Comparison of ENCODE assay signal across 7 cellular contexts in genomic region chr11:94623120-94623735, GRCh38. TPM values are rescaled to one million over a fixed set of nuclear protein-coding genes. Genes with fewer than 3 reads are reported as not detected.
A peak's percentile ranks its signal among the peaks of the same experiment; 100 is the strongest.
DNase-seq lines count a peak whose midpoint lies in the region; TF ChIP-seq lines count a peak whose summit lies in the region.

No MANE protein-coding gene starts in this region.

- H2AFZ ChIP-seq in smooth muscle cell (ENCODE audit: low read depth) = no peak overlapping the region

- no peaks in the 10 kb centered on the region for H3K79me2 ChIP-seq in smooth muscle cell (ENCODE audit: low read depth)

- POLR2A ChIA-PET in HEK293 (lab: Yijun Ruan, JAX) = interaction anchor here (1.4 to 1.5 kb wide), 3 partner anchors 118 to 444 kb away, joined by 3 to 4 read pairs (median 4); partner anchors contain the start of genes AMOTL1 and SRSF8

- no peak overlapping the region for H3K27ac ChIP-seq in HEK293 (ENCODE audit: extremely low read depth, low read depth, low read length)
- H3K27ac ChIP-seq in smooth muscle cell (ENCODE audit: low read depth) = no peak overlapping the region

- no peak overlapping the region for H3K4me3 ChIP-seq in GM12864 (ENCODE audit: low read depth, low read length)
- no peak overlapping the region for H3K4me3 ChIP-seq in HEK293 (ENCODE audit: low read depth, low read length)
- H3K4me3 ChIP-seq in astrocyte of the cerebellum (ENCODE audit: low read depth, low read length) = no peak overlapping the region
- H3K4me3 ChIP-seq in smooth muscle cell = no peak overlapping the region

- 36% methylated on average over 6 of the region's 6 CpGs for WGBS in smooth muscle cell (ENCODE audit: low lambda C conversion rate)

- DNase-seq in GM12864 (ENCODE audit: low read depth) (peak; percentile 25), NCI-H1092 (lab: John Stamatoyannopoulos, UW) (peak; percentile 83), SHP77 treated with DMSO at 0.1 percent for 48 hours (lab: John Stamatoyannopoulos, UW) (peak; percentile 25), astrocyte of the cerebellum (ENCODE audit: low read depth) (peak; percentile 76), hippocampal formation (lab: John Stamatoyannopoulos, UW) (peak; percentile 8 to 57), smooth muscle cell (lab: John Stamatoyannopoulos, UW; ENCODE audit: unreplicated experiment) (no peak)

- H3K36me3 ChIP-seq in HEK293 (ENCODE audit: control insufficient read depth in 2 of 2, insufficient read depth in 1 of 2, low read length in 2 of 2) (no peaks in the 10 kb centered on the region), smooth muscle cell (ENCODE audit: low read depth) (no peaks in the 10 kb centered on the region)

- in situ Hi-C loops in astrocyte of the cerebellum (cut with HindIII; ENCODE audit: low sequenced_read_pairs) = no loop called here

- TF ChIP-seq CTCF in GM12864 (IDR thresholded peaks at IDR 0.05; ENCODE audit: low read depth, low read length, missing control alignments) (peak; percentile 57), HEK293 (tag by site-specific recombination; IDR thresholded peaks at IDR 0.05) (peak; percentile 81), astrocyte of the cerebellum (IDR thresholded peaks at IDR 0.05; ENCODE audit: low read depth, low read length, missing control alignments) (peak; percentile 79), smooth muscle cell (IDR thresholded peaks at IDR 0.05; ENCODE audit: borderline replicate concordance, insufficient read depth, poor library complexity, severe bottlenecking) (peak; percentile 88)

- H4K20me1 ChIP-seq in smooth muscle cell (ENCODE audit: low read depth) = no peaks in the 10 kb centered on the region

- no peaks in the 10 kb centered on the region for H3F3A ChIP-seq in smooth muscle cell (ENCODE audit: low read depth)

- no peaks in the 10 kb centered on the region for H3K27me3 ChIP-seq in smooth muscle cell (ENCODE audit: low read depth)

- H3K4me1 ChIP-seq in HEK293 (ENCODE audit: control insufficient read depth, insufficient read depth, low read length) = no peaks in the 10 kb centered on the region
- no peaks in the 10 kb centered on the region for H3K4me1 ChIP-seq in smooth muscle cell (ENCODE audit: low read depth)

- H3K4me2 ChIP-seq in smooth muscle cell = no peak overlapping the region

- H3K9me3 ChIP-seq in HEK293 (ENCODE audit: control insufficient read depth, insufficient read depth, low read depth, low read length) (no peaks in the 10 kb centered on the region), smooth muscle cell (replicated peaks; ENCODE audit: low read depth) (no peaks in the 10 kb centered on the region)

- H3K9ac ChIP-seq in smooth muscle cell (ENCODE audit: low read depth) = no peak overlapping the region

- CTCF ChIA-PET in HEK293 (lab: Yijun Ruan, JAX) = interaction anchor here (0.6 to 6.0 kb wide), 75 partner anchors 9 to 1803 kb away, joined by 3 to 92 read pairs (median 5); partner anchors contain the start of gene AMOTL1

TF ChIP-seq in HEK293, 187 proteins besides CTCF, POLR2A, EP300 and RAD21:
- TF ChIP-seq YY1 (tag by site-specific recombination; IDR thresholded peaks at IDR 0.05) (no peak), BCL11A (tag by site-specific recombination; IDR thresholded peaks at IDR 0.05; ENCODE audit: low read depth) (no peak), ZNF658 (tag by site-specific recombination; IDR thresholded peaks at IDR 0.05) (no peak), ZNF555 (tag by site-specific recombination; conservative IDR thresholded peaks at IDR 0.05) (no peak), ZSCAN16 (tag by site-specific recombination; IDR thresholded peaks at IDR 0.05) (no peak), ZNF704 (tag by site-specific recombination; IDR thresholded peaks at IDR 0.05) (no peak), SCRT1 (tag by site-specific recombination; IDR thresholded peaks at IDR 0.05; ENCODE audit: borderline replicate concordance) (no peak), ZNF629 (tag by site-specific recombination; IDR thresholded peaks at IDR 0.05) (no peak), ZNF560 (tag by site-specific recombination; IDR thresholded peaks at IDR 0.05; ENCODE audit: borderline replicate concordance) (no peak), ZNF548 (tag by site-specific recombination; IDR thresholded peaks at IDR 0.05) (no peak), PRDM6 (tag by site-specific recombination; IDR thresholded peaks at IDR 0.05) (no peak), ZNF654 (tag by site-specific recombination; IDR thresholded peaks at IDR 0.05; ENCODE audit: low read depth) (peak; percentile 88), ZNF404 (tag by site-specific recombination; IDR thresholded peaks at IDR 0.05) (no peak), ZNF26 (tag by site-specific recombination; IDR thresholded peaks at IDR 0.05) (no peak), ZNF10 (tag by site-specific recombination; IDR thresholded peaks at IDR 0.05) (0 out of 2 replicates have a peak, but pooled peaks have one; percentile 23), ZNF362 (tag by site-specific recombination; IDR thresholded peaks at IDR 0.05) (no peak), ZNF513 (tag by site-specific recombination; IDR thresholded peaks at IDR 0.05) (peak; percentile 56), YY2 (tag by site-specific recombination; IDR thresholded peaks at IDR 0.05) (no peak), ZNF335 (tag by site-specific recombination; conservative IDR thresholded peaks at IDR 0.05) (0 out of 2 replicates have a peak, but pooled peaks have one; percentile 17), ZFP3 (tag by site-specific recombination; IDR thresholded peaks at IDR 0.05; ENCODE audit: low read depth) (peak; percentile 44; the same call in 1 of the 2 replicates), ZNF596 (tag by site-specific recombination; IDR thresholded peaks at IDR 0.05) (no peak)

RNA-seq across cellular contexts. Expression of gene PIWIL4, which starts 56.1 kb away (rescaled TPM):
- 2.9 and 3.1 TPM in 2 replicates for total RNA-seq in smooth muscle cell
- 0.88 and 2.9 TPM in 2 replicates for polyA plus RNA-seq in smooth muscle cell
